20 cellular contexts compared by ENCODE assay signal in the genomic region with DNA sequence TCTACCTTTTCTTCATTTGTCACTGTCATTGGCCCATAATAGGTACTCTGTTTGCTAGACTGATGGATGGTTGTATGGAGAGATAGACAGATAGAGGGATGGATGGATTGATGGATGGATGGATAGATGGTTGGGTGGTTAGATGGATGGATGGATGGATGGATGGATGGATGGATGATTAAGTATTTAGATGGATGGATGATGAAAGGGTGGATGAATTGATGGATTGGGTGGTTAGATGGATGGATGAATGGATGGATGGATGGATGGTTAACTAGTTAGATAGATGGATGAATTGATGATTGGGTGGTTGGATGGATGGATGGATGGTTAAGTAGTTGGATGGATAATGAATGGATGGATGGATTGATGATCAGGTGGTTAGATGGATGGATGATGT.
A peak's percentile ranks its signal among the peaks of the same experiment; 100 is the strongest.
DNase-seq lines count a peak whose midpoint lies in the region; ATAC-seq, FAIRE-seq and TF ChIP-seq lines count a peak whose summit lies in the region.
"Had no signal": no experiment of that assay in that cellular context is flagged by ENCODE, and none has a peak within 500 bp of the region (broad histone marks: within the 10 kb centered on the region; RNA-seq: fewer than 3 reads in every experiment).

No MANE protein-coding gene starts in this region.

- TF ChIP-seq RAD21 in HepG2 (CRISPR knock-in tag; IDR thresholded peaks at IDR 0.05): no peak
- no peak for TF ChIP-seq RAD21 in H1 (IDR thresholded peaks at IDR 0.05 in 1 of 2, conservative IDR thresholded peaks at IDR 0.05 in 1 of 2; ENCODE audit: low read depth in 2 of 2, low read length in 2 of 2)

- no peak overlapping the region for H3K4ac ChIP-seq in H1 (replicated peaks; ENCODE audit: insufficient read length, low read depth, low read length)

- H3K4me1 ChIP-seq in HepG2 (ENCODE audit: insufficient read depth, low read length): no peaks in the 10 kb centered on the region
- no peaks in the 10 kb centered on the region for H3K4me1 ChIP-seq in right lobe of liver
- no peaks in the 10 kb centered on the region for H3K4me1 ChIP-seq in H1 (replicated peaks in 1 of 4; ENCODE audit: control insufficient read depth in 3 of 4, insufficient read depth in 4 of 4, low read length in 3 of 4)
- H3K4me1 ChIP-seq: A549, Caco-2 had no signal

- intact Hi-C loops in HepG2 (cut with micrococcal nuclease; ENCODE audit: unreplicated experiment): no loop called here
- intact Hi-C loops in right lobe of liver (cut with DNase I): no loop called here
- intact Hi-C loops in head of caudate nucleus (cut with DNase I): no loop called here

- H3K9me3 ChIP-seq in HepG2 (ENCODE audit: low read length) (peaks cover 30% of the 10 kb centered on the region), right lobe of liver (no peaks in the 10 kb centered on the region), H1 (ENCODE audit: insufficient read depth in 2 of 2, low read depth in 1 of 2, low read length in 1 of 2) (no peaks in the 10 kb centered on the region)
- H3K9me3 ChIP-seq: A549, Caco-2 had no signal

- H3K27me3 ChIP-seq in HepG2 (ENCODE audit: control insufficient read depth in 1 of 2, insufficient read depth in 2 of 2, low read length in 2 of 2) (no peaks in the 10 kb centered on the region), right lobe of liver (no peaks in the 10 kb centered on the region), H1 (replicated peaks in 1 of 4; ENCODE audit: control insufficient read depth in 3 of 4, extremely low read depth in 1 of 4, insufficient read depth in 3 of 4, low read length in 3 of 4) (peaks cover 0 to 3% (median under 1%) of the 10 kb centered on the region in 4 experiments; a peak in 1 of 7 replicates)
- H3K27me3 ChIP-seq: BLaER1 treated with 17β-estradiol and CSF1 and Interleukin-3, amounts not matched to agents 10 nM and 100 nM had no signal

- TF ChIP-seq EP300 in HepG2 (IDR thresholded peaks at IDR 0.05; ENCODE audit: low read depth in 2 of 2, low read length in 2 of 2) (no peak), HepG2 (CRISPR knock-in tag; IDR thresholded peaks at IDR 0.05; ENCODE audit: borderline replicate concordance) (no peak), H1 (IDR thresholded peaks at IDR 0.05; ENCODE audit: borderline replicate concordance in 1 of 2, low read depth in 2 of 2, low read length in 2 of 2) (no peak)

- H3K79me2 ChIP-seq in HepG2 (ENCODE audit: insufficient read depth, low read length) (no peaks in the 10 kb centered on the region), H1 (ENCODE audit: control insufficient read depth in 1 of 2, insufficient read depth in 2 of 2, low read length in 2 of 2) (no peaks in the 10 kb centered on the region)

- H2BK120ac ChIP-seq in H1 (replicated peaks; ENCODE audit: low read depth, low read length): no peak overlapping the region

- no peak overlapping the region for H3K18ac ChIP-seq in H1 (ENCODE audit: extremely low read depth, low read length)

- H2AK5ac ChIP-seq in H1 (ENCODE audit: low read depth, low read length): no peak overlapping the region

- in situ Hi-C loops in HepG2 (cut with HindIII; ENCODE audit: extremely low pct_ligation_motif_present, low pct_unique_long_range_greater_than_20kb): no loop called here

- peak overlapping the region; percentile 71 for H3K56ac ChIP-seq in H1 (replicated peaks; ENCODE audit: insufficient read length, low read depth, low read length)

- H3K14ac ChIP-seq in H1 (ENCODE audit: insufficient read length): no peak overlapping the region

- TF ChIP-seq CTCF in HepG2 (CRISPR knock-in tag; IDR thresholded peaks at IDR 0.05) (no peak), right lobe of liver (IDR thresholded peaks at IDR 0.05) (no peak), H1 (IDR thresholded peaks at IDR 0.05; ENCODE audit: control extremely low read depth in 1 of 3, insufficient read depth in 1 of 3, low read depth in 1 of 3, low read length in 3 of 3) (no peak)

- no peak overlapping the region for H2BK5ac ChIP-seq in H1 (ENCODE audit: low read depth, low read length)

- no peak overlapping the region for H3K23ac ChIP-seq in H1 (ENCODE audit: insufficient read length)

- H3K79me1 ChIP-seq in H1 (ENCODE audit: low read depth, low read length): no peaks in the 10 kb centered on the region

- H4K5ac ChIP-seq in H1 (ENCODE audit: insufficient read length, low read depth, low read length): no peak overlapping the region

- no peak overlapping the region for H2BK20ac ChIP-seq in H1 (ENCODE audit: low read length)

- CTCF ChIA-PET in HepG2 (lab: Yijun Ruan, JAX; ENCODE audit: low intra/inter-chr PET ratio, low total read pairs): no interaction called here
- CTCF ChIA-PET in H1 (lab: Charles Lee; ENCODE audit: partially characterized antibody): no interaction called here

- no peak overlapping the region for H3K4me2 ChIP-seq in HepG2 (ENCODE audit: low read depth, low read length)
- H3K4me2 ChIP-seq in H1 (ENCODE audit: insufficient read depth in 1 of 2, low read depth in 2 of 2, low read length in 2 of 2): no peak overlapping the region
- H3K4me2 ChIP-seq: A549; BLaER1 treated with 17β-estradiol and CSF1 and Interleukin-3, amounts not matched to agents 10 nM and 100 nM had no signal

- no peak for TF ChIP-seq POLR2A in HepG2 (IDR thresholded peaks at IDR 0.05; ENCODE audit: insufficient read depth in 1 of 2, low read depth in 2 of 2, low read length in 2 of 2)
- no peak for TF ChIP-seq POLR2A in right lobe of liver (IDR thresholded peaks at IDR 0.05)
- no peak for TF ChIP-seq POLR2A in H1 (IDR thresholded peaks at IDR 0.05; ENCODE audit: control extremely low read depth in 1 of 2, low read depth in 2 of 2, low read length in 2 of 2)

- H2BK15ac ChIP-seq in H1 (ENCODE audit: low read length): no peak overlapping the region

- POLR2A ChIA-PET in HepG2 (lab: Yijun Ruan, JAX) (no interaction called here), H1 (lab: Charles Lee; ENCODE audit: partially characterized antibody) (no interaction called here)

- no peak overlapping the region for H4K8ac ChIP-seq in H1 (ENCODE audit: extremely low read depth, insufficient read depth, low read length)

- H2AFZ ChIP-seq in HepG2 (ENCODE audit: low read length) (no peak overlapping the region), H1 (ENCODE audit: low read length) (no peak overlapping the region)

- no peak overlapping the region for H3K9ac ChIP-seq in HepG2 (ENCODE audit: insufficient read depth, low read depth, low read length)
- no peak overlapping the region for H3K9ac ChIP-seq in H1 (replicated peaks in 1 of 4; ENCODE audit: extremely low read depth in 1 of 4, low read depth in 3 of 4, low read length in 3 of 4)
- H3K9ac ChIP-seq: BLaER1 treated with 17β-estradiol and CSF1 and Interleukin-3, amounts not matched to agents 10 nM and 100 nM had no signal

- ATAC-seq in HepG2 (no peak), right lobe of liver (no peak)
- ATAC-seq: A549; CD8-positive, alpha-beta T cell had no signal

- DNase-seq in HepG2 (ENCODE audit: low spot score) (no peak), right lobe of liver (no peak), H1 (ENCODE audit: low read depth in 1 of 2, low spot score in 2 of 2) (no peak), head of caudate nucleus (no peak), superior temporal gyrus (ENCODE audit: extremely low spot score) (no peak)
- DNase-seq: AML-193; Caco-2; Calu3; CD4-positive, alpha-beta T cell; CD8-positive, alpha-beta T cell; DMS79 treated with DMSO at 0.1 percent for 48 hours; GF-D8 had no signal

- H2BK12ac ChIP-seq in H1 (ENCODE audit: low read depth, low read length): no peak overlapping the region

- H3K27ac ChIP-seq in HepG2 (ENCODE audit: extremely low read length, insufficient read depth, low read length) (no peak overlapping the region), right lobe of liver (no peak overlapping the region), H1 (ENCODE audit: low read depth, low read length) (no peak overlapping the region)
- H3K27ac ChIP-seq: 22Rv1; A549; BLaER1 treated with 17β-estradiol and CSF1 and Interleukin-3, amounts not matched to agents 10 nM and 100 nM; C4-2B had no signal

- no TSS peak for BruUV-seq in HepG2 (replicated peaks; lab: Mats Ljungman, UMichigan)

- peaks cover 6% of the 10 kb centered on the region; the same call in 1 of the 2 replicates for H3K23me2 ChIP-seq in H1 (ENCODE audit: low read depth, low read length)

- H3K36me3 ChIP-seq in HepG2 (replicated peaks in 1 of 2; ENCODE audit: control insufficient read depth in 1 of 2, insufficient read depth in 2 of 2, low read length in 2 of 2): no peaks in the 10 kb centered on the region
- H3K36me3 ChIP-seq in right lobe of liver: no peaks in the 10 kb centered on the region
- H3K36me3 ChIP-seq in H1 (ENCODE audit: control insufficient read depth in 2 of 4, insufficient read depth in 4 of 4, low read length in 3 of 4): no peaks in the 10 kb centered on the region
- H3K36me3 ChIP-seq: BLaER1 treated with 17β-estradiol and CSF1 and Interleukin-3, amounts not matched to agents 10 nM and 100 nM had no signal

- no peak overlapping the region for H4K91ac ChIP-seq in H1 (replicated peaks; ENCODE audit: insufficient read length, low read length)

- FAIRE-seq in HepG2 (lab: Jason Lieb, UNC) (no peak), H1 (lab: Jason Lieb, UNC) (no peak)
- FAIRE-seq: A549, D721Med, G401.6, GM12891, GM19239 had no signal

- H3K4me3 ChIP-seq in HepG2 (replicated peaks in 1 of 3; ENCODE audit: insufficient read depth in 1 of 3, low read depth in 2 of 3, low read length in 3 of 3): no peak overlapping the region
- H3K4me3 ChIP-seq in right lobe of liver: no peak overlapping the region
- no peak overlapping the region for H3K4me3 ChIP-seq in H1 (ENCODE audit: extremely low read depth in 1 of 4, insufficient read depth in 2 of 4, low read depth in 3 of 4, low read length in 4 of 4)
- H3K4me3 ChIP-seq: A549; BLaER1 treated with 17β-estradiol and CSF1 and Interleukin-3, amounts not matched to agents 10 nM and 100 nM had no signal

- H4K20me1 ChIP-seq in HepG2 (ENCODE audit: insufficient read depth, low read length) (no peaks in the 10 kb centered on the region), H1 (replicated peaks in 1 of 2; ENCODE audit: control insufficient read depth in 1 of 2, insufficient read depth in 2 of 2, low read length in 2 of 2) (peaks cover 0 to 5% of the 10 kb centered on the region in 2 experiments)
- H4K20me1 ChIP-seq: BLaER1 treated with 17β-estradiol and CSF1 and Interleukin-3, amounts not matched to agents 10 nM and 100 nM had no signal

TF ChIP-seq in HepG2, 621 proteins besides CTCF, POLR2A, EP300 and RAD21 (continues in another document):
- peak; percentile 65 for TF ChIP-seq ZNF282 (IDR thresholded peaks at IDR 0.05; ENCODE audit: partially characterized antibody)
- 0 out of 2 replicates have a peak, but pooled peaks have one; percentile 6 for TF ChIP-seq FOXP1 (IDR thresholded peaks at IDR 0.05)
- no peak for TF ChIP-seq FOXP1 (CRISPR knock-in tag; IDR thresholded peaks at IDR 0.05)

TF ChIP-seq in H1, 55 proteins besides CTCF, POLR2A, EP300 and RAD21 (continues in another document):
- no peak for TF ChIP-seq MAX (IDR thresholded peaks at IDR 0.05)
- TF ChIP-seq RBBP5 (IDR thresholded peaks at IDR 0.05; ENCODE audit: borderline replicate concordance, low read depth, low read length): no peak
- no peak for TF ChIP-seq SIX5 (IDR thresholded peaks at IDR 0.05; ENCODE audit: low read depth, low read length)
- no peak for TF ChIP-seq CREB1 (IDR thresholded peaks at IDR 0.05)
